In the genomic region with DNA sequence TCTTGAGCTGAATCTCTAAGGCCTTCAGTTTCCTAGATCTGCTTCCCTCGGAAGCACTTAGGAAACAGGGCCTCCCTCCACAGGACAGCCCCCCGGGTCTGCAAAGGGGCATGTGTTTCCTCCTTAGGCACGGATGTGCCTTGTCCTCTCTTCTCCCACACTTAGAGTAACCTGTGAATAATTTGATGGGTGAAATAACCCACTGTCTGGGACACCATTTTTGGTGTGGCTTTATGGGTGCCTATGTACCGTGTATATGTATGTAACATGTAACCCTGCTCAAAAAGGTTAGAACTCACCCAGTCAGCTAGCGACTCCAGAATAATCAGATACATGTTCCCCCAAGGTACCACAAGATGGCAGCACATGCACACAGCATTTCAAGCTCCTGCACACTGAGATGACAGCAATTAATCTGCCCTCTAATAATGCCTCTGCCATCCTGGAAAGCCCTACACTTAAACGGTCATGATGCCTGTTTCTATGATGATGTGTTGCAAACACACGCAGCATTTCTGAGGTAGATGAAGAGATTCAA, we compare ENCODE assay signal across 8 cellular contexts.
A peak's percentile ranks its signal among the peaks of the same experiment; 100 is the strongest.
DNase-seq lines count a peak whose midpoint lies in the region; ATAC-seq and TF ChIP-seq lines count a peak whose summit lies in the region.

No MANE protein-coding gene starts in this region.

- DNase-seq in BJ (ENCODE audit: low read depth) (peak; percentile 27), GM19238 (ENCODE audit: insufficient read length, low spot score) (peak; percentile 33), NCI-H526 treated with DMSO at 0.1 percent for 48 hours (lab: John Stamatoyannopoulos, UW) (peak; percentile 86), dermis blood vessel endothelial cell (peak; percentile 96), lower lobe of right lung (no peak)
- DNase-seq in activated CD4-positive, alpha-beta T cell treated with anti-CD3 and anti-CD28 coated beads, Interleukin-2, amount 10 ng/mL, durations not matched to agents 24 days and 14 days = peak; percentile 90
- peak; percentile 51 for DNase-seq in stimulated activated CD8-positive, alpha-beta memory T cell treated with anti-CD3 and anti-CD28 coated beads, Interleukin-15, amount 100 ng/mL, for 1 hour (ENCODE audit: low read depth)

- no peak overlapping the region for H3K4me3 ChIP-seq in BJ (ENCODE audit: low read depth, low read length)
- no peak overlapping the region for H3K4me3 ChIP-seq in lower lobe of right lung

- H3K4me1 Mint-ChIP-seq in activated CD4-positive, alpha-beta T cell treated with anti-CD3 and anti-CD28 coated beads, Interleukin-2, amount 10 ng/mL, durations not matched to agents 24 days and 14 days = peaks cover 21% of the 10 kb centered on the region

- intact Hi-C loops in activated CD4-positive, alpha-beta T cell treated with anti-CD3 and anti-CD28 coated beads, Interleukin-2, amount 10 ng/mL, durations not matched to agents 24 days and 14 days (cut with micrococcal nuclease) = loop anchor here (1.0 to 5.0 kb wide), 6 partner anchors 260 to 549 kb away; partner anchors contain the start of genes MCM8 and TRMT6
- intact Hi-C loops in lower lobe of right lung (cut with DNase I) = loop anchor here (5.0 kb wide), 1 partner anchor 549 kb away; no protein-coding TSS in a partner anchor

- no peak overlapping the region for H3K27ac ChIP-seq in lower lobe of right lung

- ATAC-seq in HG03521 (IDR thresholded peaks at IDR 0.05; ENCODE audit: unreplicated experiment) (peak; percentile 60), lower lobe of right lung (peak; percentile 93)

- H3K4me3 Mint-ChIP-seq in activated CD4-positive, alpha-beta T cell treated with anti-CD3 and anti-CD28 coated beads, Interleukin-2, amount 10 ng/mL, durations not matched to agents 24 days and 14 days = no peak overlapping the region

- CTCF ChIA-PET in BJ (lab: Yijun Ruan, JAX) = interaction anchor here (0.6 to 9.5 kb wide), 55 partner anchors 8 to 594 kb away, joined by 3 to 148 read pairs (median 4); partner anchors contain the start of gene FERMT1

- POLR2A ChIA-PET in BJ (lab: Charles Lee) = no interaction called here

- H3K9me3 ChIP-seq in lower lobe of right lung = no peaks in the 10 kb centered on the region

- H3K9me3 Mint-ChIP-seq in activated CD4-positive, alpha-beta T cell treated with anti-CD3 and anti-CD28 coated beads, Interleukin-2, amount 10 ng/mL, durations not matched to agents 24 days and 14 days = no peaks in the 10 kb centered on the region

- no peaks in the 10 kb centered on the region for H3K27me3 Mint-ChIP-seq in activated CD4-positive, alpha-beta T cell treated with anti-CD3 and anti-CD28 coated beads, Interleukin-2, amount 10 ng/mL, durations not matched to agents 24 days and 14 days

- H3K36me3 ChIP-seq in BJ (ENCODE audit: control insufficient read depth, insufficient read depth, low read length) (no peaks in the 10 kb centered on the region), lower lobe of right lung (no peaks in the 10 kb centered on the region)

- H3K36me3 Mint-ChIP-seq in activated CD4-positive, alpha-beta T cell treated with anti-CD3 and anti-CD28 coated beads, Interleukin-2, amount 10 ng/mL, durations not matched to agents 24 days and 14 days (ENCODE audit: low read depth) = no peaks in the 10 kb centered on the region

- no peaks in the 10 kb centered on the region for H3K27me3 ChIP-seq in BJ (ENCODE audit: control insufficient read depth, insufficient read depth, low read length)
- no peaks in the 10 kb centered on the region for H3K27me3 ChIP-seq in lower lobe of right lung (ENCODE audit: low read depth)

- peaks cover 27% of the 10 kb centered on the region for H3K4me1 ChIP-seq in lower lobe of right lung

- TF ChIP-seq CTCF in BJ (IDR thresholded peaks at IDR 0.05; ENCODE audit: insufficient read depth, low read depth, low read length) (peak; percentile 83), lower lobe of right lung (IDR thresholded peaks at IDR 0.05) (peak; percentile 77)

- H3K27ac Mint-ChIP-seq in activated CD4-positive, alpha-beta T cell treated with anti-CD3 and anti-CD28 coated beads, Interleukin-2, amount 10 ng/mL, durations not matched to agents 24 days and 14 days = peak overlapping the region; percentile 47
